ENCODE assay signal across 23 cellular contexts in the genomic region with DNA sequence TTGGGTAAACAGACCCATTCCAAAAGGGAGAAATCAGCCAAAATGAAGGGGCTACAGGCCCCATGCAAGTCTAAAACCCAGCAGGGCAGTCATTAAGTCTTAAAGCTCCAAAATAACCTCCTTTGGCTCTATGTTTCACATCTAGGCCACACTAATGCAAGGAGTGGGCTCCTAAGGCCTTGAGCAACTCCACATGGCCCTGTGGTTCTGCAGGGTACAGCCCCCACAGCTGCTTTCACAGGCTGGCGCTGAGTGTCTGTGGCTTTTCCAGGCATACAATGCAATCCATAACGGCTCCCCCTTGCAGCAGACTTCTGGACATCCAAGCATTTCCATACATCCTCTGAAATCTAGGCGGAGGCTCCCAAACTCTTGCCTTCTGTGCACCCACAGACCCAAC. TPM values are rescaled to one million over a fixed set of nuclear protein-coding genes. Genes with fewer than 3 reads are reported as not detected.
DNase-seq lines count a peak whose midpoint lies in the region; ATAC-seq and TF ChIP-seq lines count a peak whose summit lies in the region.
"Had no signal": no experiment of that assay in that cellular context is flagged by ENCODE, and none has a peak within 500 bp of the region (broad histone marks: within the 10 kb centered on the region; RNA-seq: fewer than 3 reads in every experiment).

No MANE protein-coding gene starts in this region.

- H3K27ac Mint-ChIP-seq in activated naive CD4-positive, alpha-beta T cell treated with anti-CD3 and anti-CD28 coated beads, Interleukin-2, amount 50 U/mL, for 24 hours = peak overlapping the region; percentile 91
- peak overlapping the region; percentile 84 to 100 for H3K27ac Mint-ChIP-seq in T-cell
- H3K27ac Mint-ChIP-seq in effector memory CD8-positive, alpha-beta T cell = peak overlapping the region; percentile 54 to 86

- peaks cover 5% of the 10 kb centered on the region for H3K9me3 ChIP-seq in upper lobe of right lung

- peaks cover 48% of the 10 kb centered on the region for H3K4me1 ChIP-seq in upper lobe of right lung
- H3K4me1 ChIP-seq: foreskin keratinocyte had no signal

- peaks cover 30% of the 10 kb centered on the region for H3K36me3 Mint-ChIP-seq in activated naive CD4-positive, alpha-beta T cell treated with anti-CD3 and anti-CD28 coated beads, Interleukin-2, amount 50 U/mL, for 24 hours
- H3K36me3 Mint-ChIP-seq in T-cell = peaks cover 44% of the 10 kb centered on the region
- H3K36me3 Mint-ChIP-seq in effector memory CD8-positive, alpha-beta T cell (ENCODE audit: insufficient read depth) = no peaks in the 10 kb centered on the region

- DNase-seq in activated naive CD4-positive, alpha-beta T cell treated with anti-CD3 and anti-CD28 coated beads, Interleukin-2, amount 50 U/mL, for 16 hours = no peak
- DNase-seq in T-cell (no peak), upper lobe of right lung (no peak), NCI-H2227 treated with DMSO at 0.1 percent for 48 hours (lab: John Stamatoyannopoulos, UW) (no peak), GOT3 (lab: John Stamatoyannopoulos, UW) (no peak)
- no peak for DNase-seq in effector memory CD8-positive, alpha-beta T cell
- DNase-seq: anterior cingulate cortex; caudate nucleus; dorsolateral prefrontal cortex; foreskin keratinocyte; islet precursor cell; NCI-H187; NCI-H226; NCI-H774; nucleus accumbens; PC-3; SIG-M5; stimulated activated CD4-positive, alpha-beta T cell treated with anti-CD3 and anti-CD28 coated beads, Interleukin-12 subunit alpha, Interleukin-12 subunit beta, amount 100 ng/mL, for 4 hours had no signal

- peak overlapping the region; percentile 11 for H3K4me3 Mint-ChIP-seq in activated naive CD4-positive, alpha-beta T cell treated with anti-CD3 and anti-CD28 coated beads, Interleukin-2, amount 50 U/mL, for 24 hours
- peak overlapping the region; percentile 17 to 74 (median 31) for H3K4me3 Mint-ChIP-seq in T-cell
- no peak overlapping the region for H3K4me3 Mint-ChIP-seq in effector memory CD8-positive, alpha-beta T cell
- H3K4me3 Mint-ChIP-seq: CD14-positive monocyte had no signal

- H3K36me3 ChIP-seq in upper lobe of right lung = no peaks in the 10 kb centered on the region
- H3K36me3 ChIP-seq: suprapubic skin had no signal

- peaks cover 4% of the 10 kb centered on the region for H3K9me3 Mint-ChIP-seq in activated naive CD4-positive, alpha-beta T cell treated with anti-CD3 and anti-CD28 coated beads, Interleukin-2, amount 50 U/mL, for 24 hours
- peaks cover 3 to 10% (median 9%) of the 10 kb centered on the region in 3 donors for H3K9me3 Mint-ChIP-seq in T-cell
- H3K9me3 Mint-ChIP-seq in effector memory CD8-positive, alpha-beta T cell = peaks cover 0 to 5% of the 10 kb centered on the region in 2 donors

- ATAC-seq in T-cell (replicated peaks in 1 of 4) = no peak
- no peak for ATAC-seq in effector memory CD8-positive, alpha-beta T cell (replicated peaks)
- ATAC-seq in upper lobe of right lung = peak; percentile 12
- no peak for ATAC-seq in HG03521 (IDR thresholded peaks at IDR 0.05; ENCODE audit: unreplicated experiment)
- ATAC-seq: foreskin keratinocyte, PC-3 had no signal

- peaks cover 83% of the 10 kb centered on the region for H3K4me1 Mint-ChIP-seq in activated naive CD4-positive, alpha-beta T cell treated with anti-CD3 and anti-CD28 coated beads, Interleukin-2, amount 50 U/mL, for 24 hours
- peaks cover 78 to 83% (median 80%) of the 10 kb centered on the region in 3 donors for H3K4me1 Mint-ChIP-seq in T-cell
- peaks cover 47 to 67% of the 10 kb centered on the region in 2 donors for H3K4me1 Mint-ChIP-seq in effector memory CD8-positive, alpha-beta T cell (ENCODE audit: low read depth in 2 of 2)

- no peaks in the 10 kb centered on the region for H3K27me3 Mint-ChIP-seq in activated naive CD4-positive, alpha-beta T cell treated with anti-CD3 and anti-CD28 coated beads, Interleukin-2, amount 50 U/mL, for 24 hours
- no peaks in the 10 kb centered on the region for H3K27me3 Mint-ChIP-seq in T-cell
- H3K27me3 Mint-ChIP-seq in effector memory CD8-positive, alpha-beta T cell = no peaks in the 10 kb centered on the region

- TF ChIP-seq CTCF in upper lobe of right lung (IDR thresholded peaks at IDR 0.05) = no peak

- intact Hi-C loops in upper lobe of right lung (cut with DNase I) = no loop called here

- no peak overlapping the region for H3K4me3 ChIP-seq in upper lobe of right lung
- H3K4me3 ChIP-seq: dorsolateral prefrontal cortex, suprapubic skin had no signal

- H3K27me3 ChIP-seq in upper lobe of right lung = no peaks in the 10 kb centered on the region
- H3K27me3 ChIP-seq: dorsolateral prefrontal cortex, foreskin keratinocyte, suprapubic skin had no signal

- CTCF ChIA-PET in T-cell (lab: Charles Lee) = no interaction called here

- no peak overlapping the region for H3K27ac ChIP-seq in upper lobe of right lung
- H3K27ac ChIP-seq: dorsolateral prefrontal cortex, epithelial cell of prostate, foreskin keratinocyte, suprapubic skin had no signal

- POLR2A ChIA-PET in T-cell (lab: Charles Lee) = interaction anchor here in 1 of 2 donors (0.5 kb wide), 1 partner anchor 392 kb away, joined by 13 read pairs; no protein-coding TSS in a partner anchor

RNA-seq across cellular contexts. Expression of a gene that starts 9.0 kb away (rescaled TPM):
- total RNA-seq in T-cell = 100 to 1,000 TPM in 3 of 5 donors, 10 to 100 TPM in 2; 95.2 to 170 (median 108) TPM
- 108 TPM for total RNA-seq in upper lobe of right lung

RNA-seq across cellular contexts. Expression of a gene that starts 58.3 kb away (rescaled TPM):
- total RNA-seq in T-cell (100 to 1,000 TPM; 128 to 176 (median 136) TPM), upper lobe of right lung (82.8 TPM)

Comparison
In these comparisons a context has a peak if more than half of its experiments do, and no peak if none do; other contexts are left out.
1. H3K4me3 Mint-ChIP-seq: peak in activated naive CD4-positive, alpha-beta T cell treated with anti-CD3 and anti-CD28 coated beads, Interleukin-2, amount 50 U/mL, for 24 hours (single experiment) and T-cell (3 of 3); none in effector memory CD8-positive, alpha-beta T cell (0 of 2).
2. Peak in every context shown above with its lines, with median percentiles within 50 percentile points of each other: H3K27ac Mint-ChIP-seq.